8 cellular contexts compared by ENCODE assay signal in the genomic region with DNA sequence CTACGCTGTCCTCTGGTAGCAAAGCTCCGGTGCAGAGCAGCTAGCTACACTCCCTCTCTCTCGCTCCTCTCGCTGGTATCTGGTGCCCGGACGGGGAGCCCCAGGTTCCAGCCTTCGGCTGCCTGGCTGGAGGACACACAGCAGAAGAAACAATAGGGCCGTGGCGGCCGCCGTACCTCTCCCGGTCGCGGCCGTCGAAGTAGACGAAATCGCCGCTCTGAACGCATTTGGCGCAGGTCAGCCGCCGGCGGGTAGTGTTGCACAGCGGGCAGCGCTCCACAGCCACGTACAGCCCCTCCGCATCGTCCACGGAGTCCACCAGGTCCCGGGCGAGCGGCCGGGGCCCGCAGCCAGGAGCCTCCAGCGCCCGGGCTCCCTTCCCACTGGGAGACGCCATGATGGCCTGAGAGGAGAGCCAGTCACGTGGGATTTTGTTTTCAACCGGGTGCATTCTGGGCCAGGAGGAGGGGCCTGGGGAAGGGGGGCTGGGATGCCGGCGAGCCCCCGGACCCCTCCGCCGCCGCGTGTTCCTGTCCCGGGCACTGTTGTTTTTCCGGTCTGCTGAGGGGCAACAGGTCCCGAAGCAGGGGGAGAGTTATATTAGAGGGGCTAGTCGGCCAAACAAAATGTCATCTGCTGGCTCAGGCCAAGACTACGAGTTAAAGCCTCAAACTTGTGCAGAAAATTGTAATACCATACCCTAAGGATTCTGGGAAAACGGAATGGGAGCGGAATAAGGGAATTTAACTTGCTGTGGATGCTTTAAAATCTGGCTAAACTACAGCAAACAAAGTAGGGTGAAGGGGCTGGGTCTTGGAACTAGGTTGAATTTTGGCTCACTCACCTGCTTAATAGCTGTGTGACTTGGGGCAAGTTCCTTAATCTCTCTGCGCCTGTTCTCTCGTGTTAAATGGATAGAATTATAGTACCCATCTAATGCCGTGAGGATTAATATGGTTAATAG. TPM values are rescaled to one million over a fixed set of nuclear protein-coding genes. Genes with fewer than 3 reads are reported as not detected.
DNase-seq lines count a peak whose midpoint lies in the region; ATAC-seq and TF ChIP-seq lines count a peak whose summit lies in the region.

A gene with protein sequence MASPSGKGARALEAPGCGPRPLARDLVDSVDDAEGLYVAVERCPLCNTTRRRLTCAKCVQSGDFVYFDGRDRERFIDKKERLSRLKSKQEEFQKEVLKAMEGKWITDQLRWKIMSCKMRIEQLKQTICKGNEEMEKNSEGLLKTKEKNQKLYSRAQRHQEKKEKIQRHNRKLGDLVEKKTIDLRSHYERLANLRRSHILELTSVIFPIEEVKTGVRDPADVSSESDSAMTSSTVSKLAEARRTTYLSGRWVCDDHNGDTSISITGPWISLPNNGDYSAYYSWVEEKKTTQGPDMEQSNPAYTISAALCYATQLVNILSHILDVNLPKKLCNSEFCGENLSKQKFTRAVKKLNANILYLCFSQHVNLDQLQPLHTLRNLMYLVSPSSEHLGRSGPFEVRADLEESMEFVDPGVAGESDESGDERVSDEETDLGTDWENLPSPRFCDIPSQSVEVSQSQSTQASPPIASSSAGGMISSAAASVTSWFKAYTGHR (minus strand): TSS at position 405 of the 964 bp plus-strand sequence. CDS start 8 bp downstream, at position 397.

- H3K27ac ChIP-seq in layer of hippocampus (ENCODE audit: low read depth, low read length), result peak within 1 kb of the TSS; percentile 90

- peak; percentile 27 for DNase-seq in AG09309 (ENCODE audit: low read depth)
- DNase-seq in NCI-H345 treated with DMSO at 0.1 percent for 48 hours (lab: John Stamatoyannopoulos, UW; ENCODE audit: unreplicated experiment), result peak; percentile 80
- DNase-seq in activated CD4-positive, CD25-positive, alpha-beta regulatory T cell treated with anti-CD3 and anti-CD28 coated beads, Interleukin-2, amount 50 U/mL, for 72 hours, result peak; percentile 78
- no peak for DNase-seq in chondrocyte (ENCODE audit: low spot score)
- peak; percentile 37 to 65 (median 55) for DNase-seq in stimulated activated CD4-positive, alpha-beta T cell treated with anti-CD3 and anti-CD28 coated beads, Interleukin-1b, Interleukin-23, amount 100 ng/mL, for 24 hours (ENCODE audit: low read depth in 4 of 4, low spot score in 1 of 4)

- peaks cover 17% of the 10 kb centered on the region for H3K27me3 Mint-ChIP-seq in chondrocyte (ENCODE audit: low read depth)

- peak within 1 kb of the TSS; percentile 85 for H3K4me3 ChIP-seq in AG09309 (ENCODE audit: control insufficient read depth, low read depth, low read length)

- H3K4me3 Mint-ChIP-seq in chondrocyte (ENCODE audit: unreplicated experiment), result peak within 1 kb of the TSS; percentile 94

- no peaks in the 10 kb centered on the region for H3K9me3 Mint-ChIP-seq in chondrocyte (ENCODE audit: low read depth)

- H3K27me3 ChIP-seq in layer of hippocampus (ENCODE audit: control insufficient read depth, insufficient read depth, low read length), result no peaks in the 10 kb centered on the region

- no peaks in the 10 kb centered on the region for H3K36me3 Mint-ChIP-seq in chondrocyte (ENCODE audit: low read depth)

- peak within 1 kb of the TSS; percentile 96 for H3K27ac Mint-ChIP-seq in chondrocyte (ENCODE audit: unreplicated experiment)

- TF ChIP-seq CTCF in AG09309 (IDR thresholded peaks at IDR 0.05; ENCODE audit: control insufficient read depth, insufficient read depth, low read depth, low read length, missing control alignments) (no peak), chondrocyte (IDR thresholded peaks at IDR 0.05) (no peak)

- H3K4me1 Mint-ChIP-seq in chondrocyte (ENCODE audit: low read depth), result peaks cover 32% of the 10 kb centered on the region

- ATAC-seq in GM18909 (IDR thresholded peaks at IDR 0.05; ENCODE audit: poor library complexity, unreplicated experiment) (peak; percentile 96), HG03175 (IDR thresholded peaks at IDR 0.05; ENCODE audit: unreplicated experiment) (peak; percentile 95)

RNA-seq across cellular contexts. Expression of the gene that starts here (rescaled TPM):
- total RNA-seq in chondrocyte, result 8.9 to 11.1 TPM (median 10.6 TPM) in 3 replicates
